In the genomic region with DNA sequence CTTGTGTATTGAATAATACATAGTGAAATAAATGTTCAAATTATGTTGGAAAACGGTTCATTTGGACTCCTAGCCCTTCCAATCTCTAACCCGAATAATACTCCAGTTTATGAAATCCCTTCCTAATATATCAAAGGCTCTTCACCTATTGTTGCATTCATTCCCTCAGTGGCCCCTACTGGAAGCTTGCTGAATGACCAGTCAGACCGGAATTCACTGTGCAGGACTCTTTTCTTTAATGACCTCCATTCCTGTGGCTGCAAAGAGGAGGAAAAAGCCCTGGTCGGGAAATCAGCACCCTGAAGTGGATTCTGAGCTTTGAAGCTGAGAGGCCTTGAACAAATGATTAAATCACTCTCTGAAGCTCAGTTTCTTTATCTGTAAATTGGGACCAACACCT, we compare ENCODE assay signal across 10 cellular contexts. TPM values are rescaled to one million over a fixed set of nuclear protein-coding genes. Genes with fewer than 3 reads are reported as not detected.
DNase-seq lines count a peak whose midpoint lies in the region; ATAC-seq and TF ChIP-seq lines count a peak whose summit lies in the region.
"Had no signal": no experiment of that assay in that cellular context is flagged by ENCODE, and none has a peak within 500 bp of the region (broad histone marks: within the 10 kb centered on the region; RNA-seq: fewer than 3 reads in every experiment).

No MANE protein-coding gene starts in this region.

- POLR2A ChIA-PET in A673 (lab: Charles Lee; ENCODE audit: low non-redundant PET) (interaction anchor here (0.6 kb wide), 1 partner anchor 110 kb away, joined by 16 read pairs; no protein-coding TSS in a partner anchor), HEK293T (lab: Yijun Ruan, JAX) (interaction anchor here (2.2 kb wide), 1 partner anchor 19 kb away, joined by 10 read pairs; the partner anchor contains the start of gene RCN1)

- ATAC-seq in GM21381 (IDR thresholded peaks at IDR 0.05; ENCODE audit: unreplicated experiment), result no peak
- ATAC-seq: gastrocnemius medialis had no signal

- intact Hi-C loops in A673 (cut with micrococcal nuclease; ENCODE audit: unreplicated experiment), result no loop called here

- peaks cover 70% of the 10 kb centered on the region for H3K27me3 ChIP-seq in A673 (replicated peaks; ENCODE audit: insufficient read depth, low read depth, low read length, poor library complexity)
- H3K27me3 ChIP-seq in adipocyte (replicated peaks; ENCODE audit: control insufficient read depth, insufficient read depth, low read length), result peaks cover 5% of the 10 kb centered on the region
- H3K27me3 ChIP-seq: gastrocnemius medialis had no signal

- peaks cover 12% of the 10 kb centered on the region for H3K4me1 ChIP-seq in A673 (ENCODE audit: insufficient read depth, low read length, poor library complexity, severe bottlenecking)
- peaks cover 15% of the 10 kb centered on the region for H3K4me1 ChIP-seq in adipocyte (ENCODE audit: control insufficient read depth, insufficient read depth, low read length)
- H3K4me1 ChIP-seq: gastrocnemius medialis, spleen had no signal

- H3K36me3 ChIP-seq in A673 (ENCODE audit: insufficient read depth, low read length, poor library complexity, severe bottlenecking) (no peaks in the 10 kb centered on the region), adipocyte (ENCODE audit: control insufficient read depth, insufficient read depth, low read length, severe bottlenecking) (no peaks in the 10 kb centered on the region)
- H3K36me3 ChIP-seq: gastrocnemius medialis, spleen had no signal

- in situ Hi-C loops in G401 (cut with HindIII; ENCODE audit: low sequenced_read_pairs), result no loop called here

- no peak overlapping the region for H3K9ac ChIP-seq in adipocyte (ENCODE audit: low read length)

- peak; percentile 61 for TF ChIP-seq CTCF in A673 (conservative IDR thresholded peaks at IDR 0.05; ENCODE audit: low read depth, low read length)

- BruUV-seq in A673 (replicated peaks; lab: Mats Ljungman, UMichigan), result no TSS peak

- peak; percentile 63 for DNase-seq in A673 (ENCODE audit: low spot score)
- peak; percentile 53 for DNase-seq in HEK293T (ENCODE audit: extremely low spot score)
- peak; percentile 61 for DNase-seq in adipocyte (ENCODE audit: low read depth)
- DNase-seq in kidney glomerular epithelial cell (lab: John Stamatoyannopoulos, UW), result peak; percentile 22
- no peak for DNase-seq in NOMO-1 treated with DMSO at 0.1 percent for 48 hours (lab: John Stamatoyannopoulos, UW; ENCODE audit: unreplicated experiment)
- no peak for DNase-seq in NCI-H2107 (lab: John Stamatoyannopoulos, UW)
- DNase-seq in G401 (ENCODE audit: low spot score), result no peak
- DNase-seq: gastrocnemius medialis, spleen had no signal

- no peaks in the 10 kb centered on the region for H3K9me3 ChIP-seq in A673 (ENCODE audit: low read depth, low read length, poor library complexity, severe bottlenecking)
- H3K9me3 ChIP-seq in adipocyte (ENCODE audit: control insufficient read depth, low read length), result no peaks in the 10 kb centered on the region
- H3K9me3 ChIP-seq: gastrocnemius medialis, spleen had no signal

- H3K27ac ChIP-seq in A673 (ENCODE audit: low read depth, low read length, poor library complexity, severe bottlenecking), result no peak overlapping the region
- H3K27ac ChIP-seq: gastrocnemius medialis, spleen had no signal

- H3K4me3 ChIP-seq in A673 (ENCODE audit: low read depth, low read length, poor library complexity, severe bottlenecking) (no peak overlapping the region), adipocyte (ENCODE audit: low read length) (no peak overlapping the region)
- H3K4me3 ChIP-seq: gastrocnemius medialis, spleen had no signal

- CTCF ChIA-PET in A673 (lab: Charles Lee) (no interaction called here), HEK293T (lab: Yijun Ruan, JAX) (interaction anchor here (0.6 to 0.8 kb wide), 3 partner anchors 15 to 670 kb away, joined by 3 to 4 read pairs (median 3); no protein-coding TSS in a partner anchor)

TF ChIP-seq in HEK293T, 16 proteins besides CTCF, POLR2A, EP300 and RAD21:
- TF ChIP-seq FOXM1 (IDR thresholded peaks at IDR 0.05; ENCODE audit: borderline replicate concordance) (no peak), SP1 (IDR thresholded peaks at IDR 0.05) (no peak), SUZ12 (IDR thresholded peaks at IDR 0.05) (no peak), BHLHE40 (IDR thresholded peaks at IDR 0.05; ENCODE audit: borderline replicate concordance) (no peak), FOXA1 (IDR thresholded peaks at IDR 0.05) (no peak), L3MBTL2 (conservative IDR thresholded peaks at IDR 0.05) (no peak), ARNT (IDR thresholded peaks at IDR 0.05) (no peak), NFRKB (IDR thresholded peaks at IDR 0.05) (no peak), CTBP1 (IDR thresholded peaks at IDR 0.05; ENCODE audit: borderline replicate concordance) (no peak), FOXK2 (IDR thresholded peaks at IDR 0.05) (no peak)
- TF ChIP-seq, protein P1, sequence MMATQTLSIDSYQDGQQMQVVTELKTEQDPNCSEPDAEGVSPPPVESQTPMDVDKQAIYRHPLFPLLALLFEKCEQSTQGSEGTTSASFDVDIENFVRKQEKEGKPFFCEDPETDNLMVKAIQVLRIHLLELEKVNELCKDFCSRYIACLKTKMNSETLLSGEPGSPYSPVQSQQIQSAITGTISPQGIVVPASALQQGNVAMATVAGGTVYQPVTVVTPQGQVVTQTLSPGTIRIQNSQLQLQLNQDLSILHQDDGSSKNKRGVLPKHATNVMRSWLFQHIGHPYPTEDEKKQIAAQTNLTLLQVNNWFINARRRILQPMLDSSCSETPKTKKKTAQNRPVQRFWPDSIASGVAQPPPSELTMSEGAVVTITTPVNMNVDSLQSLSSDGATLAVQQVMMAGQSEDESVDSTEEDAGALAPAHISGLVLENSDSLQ (IDR thresholded peaks at IDR 0.05), result no peak

RNA-seq across cellular contexts. Expression of gene RCN1, which starts 19.1 kb away (rescaled TPM):
- 412 and 413 TPM in 2 replicates for total RNA-seq in A673 (2021)
- 70.3 and 84.5 TPM in 2 replicates for total RNA-seq in G401 (2014; rRNA removed; shearing (Covaris generic))

Comparison
In these comparisons a context has a peak if more than half of its experiments do, and no peak if none do; other contexts are left out.
1. DNase-seq: peak in A673 (single experiment), HEK293T (single experiment), adipocyte (single experiment) and kidney glomerular epithelial cell (single experiment); none in NOMO-1 treated with DMSO at 0.1 percent for 48 hours (single experiment), NCI-H2107 (single experiment) and G401 (single experiment).